Comparison of ENCODE assay signal across 13 cellular contexts in genomic region chr6:111462770-111463391, GRCh38. TPM values are rescaled to one million over a fixed set of nuclear protein-coding genes. Genes with fewer than 3 reads are reported as not detected.
DNase-seq lines count a peak whose midpoint lies in the region; ATAC-seq and TF ChIP-seq lines count a peak whose summit lies in the region.
"Had no signal": no experiment of that assay in that cellular context is flagged by ENCODE, and none has a peak within 500 bp of the region (broad histone marks: within the 10 kb centered on the region; RNA-seq: fewer than 3 reads in every experiment).

No MANE protein-coding gene starts in this region.

- no peaks in the 10 kb centered on the region for H3K9me3 ChIP-seq in right lobe of liver
- peaks cover 4% of the 10 kb centered on the region for H3K9me3 ChIP-seq in suprapubic skin
- H3K9me3 ChIP-seq: thyroid gland had no signal

- TF ChIP-seq EP300 in suprapubic skin (IDR thresholded peaks at IDR 0.05): no peak

- H3K27me3 ChIP-seq in right lobe of liver (no peaks in the 10 kb centered on the region), suprapubic skin (no peaks in the 10 kb centered on the region)
- H3K27me3 ChIP-seq: thyroid gland had no signal

- CTCF ChIA-PET in GM10248 (lab: Yijun Ruan, JAX): interaction anchor here (0.9 to 1.1 kb wide), 3 partner anchors 12 to 103 kb away, joined by 3 read pairs; no protein-coding TSS in a partner anchor

- peak; percentile 70 for ATAC-seq in Right ventricle myocardium inferior
- ATAC-seq in right lobe of liver: peak; percentile 92 to 99 (median 94)
- ATAC-seq in sciatic nerve: no peak

- H3K27ac ChIP-seq in right lobe of liver: peak overlapping the region in 2 of 3 donors; percentile 28 to 47
- no peak overlapping the region for H3K27ac ChIP-seq in suprapubic skin
- H3K27ac ChIP-seq: HL-60, thyroid gland had no signal

- no peak for TF ChIP-seq POLR2A in right lobe of liver (IDR thresholded peaks at IDR 0.05)
- no peak for TF ChIP-seq POLR2A in suprapubic skin (IDR thresholded peaks at IDR 0.05)

- POLR2A ChIA-PET in GM10248 (lab: Yijun Ruan, JAX): no interaction called here

- H3K36me3 ChIP-seq in right lobe of liver (peaks cover 0 to 2% (median 0%) of the 10 kb centered on the region in 4 donors), suprapubic skin (peaks cover 6% of the 10 kb centered on the region)
- H3K36me3 ChIP-seq: thyroid gland had no signal

- intact Hi-C loops in Right ventricle myocardium inferior (cut with DNase I) (no loop called here), cardiac septum (cut with DNase I) (no loop called here), right lobe of liver (cut with DNase I) (no loop called here), sciatic nerve (cut with DNase I) (no loop called here)

- H3K4me1 ChIP-seq in right lobe of liver (peaks cover 0 to 14% (median 0%) of the 10 kb centered on the region in 4 donors), suprapubic skin (peaks cover 11% of the 10 kb centered on the region)

- DNase-seq in Right ventricle myocardium inferior (ENCODE audit: missing footprints) (no peak), cardiac septum (ENCODE audit: low spot score) (no peak), choroid plexus epithelial cell (ENCODE audit: low read depth) (peak; percentile 82), right lobe of liver (no peak), suprapubic skin (ENCODE audit: low spot score in 2 of 2) (no peak), HuH-7.5 (ENCODE audit: low spot score) (no peak), GM10248 (ENCODE audit: extremely low spot score) (no peak), sciatic nerve (ENCODE audit: low spot score) (no peak)
- DNase-seq: activated effector memory CD4-positive, alpha-beta T cell treated with anti-CD3 and anti-CD28 coated beads, Interleukin-2, amount 50 U/mL, for 16 hours; GOT3; NCI-H2171 treated with DMSO at 0.1 percent for 48 hours; thyroid gland had no signal

- WGBS in right lobe of liver (ENCODE audit: insufficient coverage, low coverage, low lambda C conversion rate, missing lambda C conversion rate): 46% methylated on average over 5 of the region's 7 CpGs
- WGBS in suprapubic skin: 72% methylated on average over 7 of the region's 7 CpGs

- H3K4me3 ChIP-seq in choroid plexus epithelial cell (ENCODE audit: low read depth, low read length): no peak overlapping the region
- no peak overlapping the region for H3K4me3 ChIP-seq in right lobe of liver
- no peak overlapping the region for H3K4me3 ChIP-seq in suprapubic skin
- H3K4me3 ChIP-seq: thyroid gland had no signal

- TF ChIP-seq CTCF in choroid plexus epithelial cell (conservative IDR thresholded peaks at IDR 0.05; ENCODE audit: low read depth, low read length): no peak
- no peak for TF ChIP-seq CTCF in right lobe of liver (IDR thresholded peaks at IDR 0.05)
- no peak for TF ChIP-seq CTCF in suprapubic skin (IDR thresholded peaks at IDR 0.05)
- no peak for TF ChIP-seq CTCF in GM10248 (IDR thresholded peaks at IDR 0.05; ENCODE audit: control extremely low read depth, extremely low read depth, low read depth, missing control alignments)

RNA-seq across cellular contexts. Expression of gene REV3L, which starts 20.1 kb away (rescaled TPM):
- total RNA-seq in Right ventricle myocardium inferior (16.7 TPM), cardiac septum (17.8 TPM), right lobe of liver (10 to 100 TPM in 4 of 6 experiments, 1 to 10 TPM in 2; 9.3 to 21.4 (median 12.5) TPM), suprapubic skin (10 to 100 TPM; 15.7 to 47.5 (median 21.5) TPM), sciatic nerve (47.5 TPM)
